ENCODE assay signal across 3 cellular contexts in the genomic region with DNA sequence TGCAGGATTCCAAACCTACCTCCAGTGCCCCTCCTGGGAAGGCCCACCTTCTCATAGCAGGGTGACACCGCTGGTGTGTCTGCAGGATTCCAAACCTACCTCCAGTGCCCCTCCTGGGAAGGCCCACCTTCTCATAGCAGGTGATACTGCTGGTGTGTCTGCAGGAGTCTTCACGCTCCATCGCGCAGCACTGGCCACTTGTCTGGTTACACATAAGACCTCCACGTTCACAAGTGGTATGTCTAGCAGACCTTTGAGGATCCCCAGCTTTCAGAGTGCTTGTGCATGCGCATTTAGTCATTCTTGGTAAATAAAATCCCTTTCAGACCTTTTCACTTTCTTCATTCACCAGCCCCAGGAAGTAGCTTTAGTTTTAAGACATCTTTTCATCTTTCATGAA. TPM values are rescaled to one million over a fixed set of nuclear protein-coding genes. Genes with fewer than 3 reads are reported as not detected.
"Had no signal": no experiment of that assay in that cellular context is flagged by ENCODE, and none has a peak within 500 bp of the region (broad histone marks: within the 10 kb centered on the region; RNA-seq: fewer than 3 reads in every experiment).

No MANE protein-coding gene starts in this region.

RNA-seq across cellular contexts. Expression of gene SLC22A1, which starts 29.4 kb away (rescaled TPM):
- total RNA-seq: OCI-LY7, PC-9, SJSA1 had no signal
